17 cellular contexts compared by ENCODE assay signal in the genomic region with DNA sequence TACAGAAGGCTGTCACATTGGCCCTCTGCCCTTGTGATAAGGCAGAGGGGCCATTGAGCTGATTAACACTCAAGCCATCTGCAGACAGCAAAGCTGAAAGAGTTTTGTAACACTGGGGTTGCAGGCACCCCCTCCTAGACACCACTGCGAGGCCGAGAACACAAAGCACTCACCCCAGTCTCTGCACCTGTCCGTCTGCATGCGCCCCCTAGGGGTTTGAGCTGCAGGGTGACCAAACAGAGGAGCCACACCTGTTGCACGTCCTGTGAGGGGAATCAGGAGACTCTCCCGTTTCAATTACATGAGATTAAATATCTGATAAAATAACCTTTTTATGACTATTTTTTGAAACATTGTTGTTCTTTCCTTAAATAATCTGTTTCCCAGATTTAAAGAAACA.
DNase-seq lines count a peak whose midpoint lies in the region; ATAC-seq, FAIRE-seq and TF ChIP-seq lines count a peak whose summit lies in the region.
"Had no signal": no experiment of that assay in that cellular context is flagged by ENCODE, and none has a peak within 500 bp of the region (broad histone marks: within the 10 kb centered on the region; RNA-seq: fewer than 3 reads in every experiment).

No MANE protein-coding gene starts in this region.

- TF ChIP-seq CTCF in D721Med (IDR thresholded peaks at IDR 0.05; ENCODE audit: insufficient read depth, missing control alignments) (peak; percentile 28), GM23338 (conservative IDR thresholded peaks at IDR 0.05; ENCODE audit: low read depth in 2 of 2) (peak; percentile 88 to 92), OCI-LY3 (IDR thresholded peaks at IDR 0.05; ENCODE audit: low read depth, low read length) (peak; percentile 24; the same call in 1 of the 2 replicates)

- no peaks in the 10 kb centered on the region; the same call in 1 of the 2 replicates for H3K9me2 ChIP-seq in GM23338 (ENCODE audit: insufficient read depth)

- H3K27me3 Mint-ChIP-seq in GM23338 (ENCODE audit: insufficient read depth, low read depth, poor library complexity), result no peaks in the 10 kb centered on the region
- H3K27me3 Mint-ChIP-seq: activated CD4-positive, alpha-beta memory T cell treated with anti-CD3 and anti-CD28 coated beads, Interleukin-2, amount 10 ng/mL, durations not matched to agents 7 days and 5 days; brain; CD4-positive, alpha-beta T cell had no signal

- no peak overlapping the region for H3K4me3 ChIP-seq in GM23338
- H3K4me3 ChIP-seq in OCI-LY3 (ENCODE audit: low read length), result no peak overlapping the region
- H3K4me3 ChIP-seq in MG63, result no peak overlapping the region

- H3K9ac ChIP-seq in OCI-LY3 (ENCODE audit: low read length), result no peak overlapping the region

- H3F3A ChIP-seq in GM23338 (replicated peaks; ENCODE audit: low read depth), result no peaks in the 10 kb centered on the region

- peaks cover 20% of the 10 kb centered on the region; the same call in 2 of the 3 replicates for H3K36me3 Mint-ChIP-seq in GM23338 (ENCODE audit: low read depth)
- H3K36me3 Mint-ChIP-seq: brain had no signal

- no peaks in the 10 kb centered on the region for H4K20me1 ChIP-seq in GM23338 (replicated peaks; ENCODE audit: insufficient read depth)
- H4K20me1 ChIP-seq in OCI-LY3 (ENCODE audit: insufficient read depth, low read length), result no peaks in the 10 kb centered on the region

- H3K9me3 ChIP-seq in OCI-LY3 (ENCODE audit: insufficient read depth, low read length), result no peaks in the 10 kb centered on the region
- no peaks in the 10 kb centered on the region for H3K9me3 ChIP-seq in MG63

- FAIRE-seq in D721Med (lab: Jason Lieb, UNC), result no peak
- FAIRE-seq: small intestine had no signal

- no peak overlapping the region for H3K4me3 Mint-ChIP-seq in GM23338
- H3K4me3 Mint-ChIP-seq: activated CD4-positive, alpha-beta memory T cell treated with anti-CD3 and anti-CD28 coated beads, Interleukin-2, amount 10 ng/mL, durations not matched to agents 7 days and 5 days; brain; CD4-positive, alpha-beta T cell; T-helper 1 cell treated with Interleukin-12 subunit alpha and Interleukin-12 subunit beta and Interleukin-4 antibody, amounts not matched to agents 30 μg/mL and 1 μg/mL, for 36 hours had no signal

- ATAC-seq in GM23338 (peak; percentile 100), esophagus mucosa (no peak), HG02588 (IDR thresholded peaks at IDR 0.05; ENCODE audit: unreplicated experiment) (no peak)

- no peak overlapping the region for H3K27ac Mint-ChIP-seq in GM23338
- H3K27ac Mint-ChIP-seq: activated CD4-positive, alpha-beta memory T cell treated with anti-CD3 and anti-CD28 coated beads, Interleukin-2, amount 10 ng/mL, durations not matched to agents 7 days and 5 days; brain; CD4-positive, alpha-beta T cell; T-helper 1 cell treated with Interleukin-12 subunit alpha and Interleukin-12 subunit beta and Interleukin-4 antibody, amounts not matched to agents 30 μg/mL and 1 μg/mL, for 36 hours had no signal

- H3K27me3 ChIP-seq in GM23338 (ENCODE audit: insufficient read depth) (no peaks in the 10 kb centered on the region), OCI-LY3 (ENCODE audit: low read depth, low read length) (no peaks in the 10 kb centered on the region), MG63 (no peaks in the 10 kb centered on the region)

- H3K4me1 ChIP-seq in GM23338 (ENCODE audit: insufficient read depth), result no peaks in the 10 kb centered on the region
- no peaks in the 10 kb centered on the region for H3K4me1 ChIP-seq in OCI-LY3 (ENCODE audit: low read length)

- DNase-seq in D721Med (ENCODE audit: insufficient read length, low spot score) (no peak), GM23338 (ENCODE audit: low spot score) (peak; percentile 88), iPS DF 19.7 (ENCODE audit: low read depth, low spot score) (peak; percentile 59), NOMO-1 treated with dmso at 0.1 percent for 144 hours (lab: John Stamatoyannopoulos, UW; ENCODE audit: unreplicated experiment) (no peak), MG63 (no peak)
- DNase-seq: activated CD4-positive, alpha-beta memory T cell treated with anti-CD3 and anti-CD28 coated beads, Interleukin-2, amount 10 ng/mL, durations not matched to agents 7 days and 5 days; activated gamma-delta T cell treated with Interleukin-2 at 50 U/mL for 16 hours; CD4-positive, alpha-beta T cell; NCI-H1048; nucleus accumbens; small intestine; substantia nigra had no signal

- H3K27ac ChIP-seq in GM23338 (ENCODE audit: low read depth) (no peak overlapping the region), OCI-LY3 (ENCODE audit: low read length) (no peak overlapping the region)

- no peak overlapping the region for H3K4me2 ChIP-seq in GM23338
- H3K4me2 ChIP-seq in OCI-LY3 (ENCODE audit: low read length), result no peak overlapping the region

- H3K9me3 Mint-ChIP-seq in GM23338, result peaks cover 22% of the 10 kb centered on the region

- no peaks in the 10 kb centered on the region for H3K79me2 ChIP-seq in GM23338 (replicated peaks; ENCODE audit: insufficient read depth)
- H3K79me2 ChIP-seq in OCI-LY3 (ENCODE audit: low read length), result no peaks in the 10 kb centered on the region

- no peaks in the 10 kb centered on the region for H3K4me1 Mint-ChIP-seq in GM23338
- H3K4me1 Mint-ChIP-seq: activated CD4-positive, alpha-beta memory T cell treated with anti-CD3 and anti-CD28 coated beads, Interleukin-2, amount 10 ng/mL, durations not matched to agents 7 days and 5 days; brain had no signal

- H2AFZ ChIP-seq in GM23338 (peak overlapping the region; percentile 74; the same call in 1 of the 2 replicates), OCI-LY3 (ENCODE audit: low read depth, low read length) (no peak overlapping the region)

- no peaks in the 10 kb centered on the region for H3K36me3 ChIP-seq in GM23338 (ENCODE audit: insufficient read depth)
- H3K36me3 ChIP-seq in OCI-LY3 (replicated peaks; ENCODE audit: low read depth, low read length), result no peaks in the 10 kb centered on the region
- no peaks in the 10 kb centered on the region for H3K36me3 ChIP-seq in MG63

TF ChIP-seq in GM23338, 12 proteins besides CTCF, POLR2A, EP300 and RAD21:
- no peak for TF ChIP-seq ZNF114 (CRISPR knock-in tag; IDR thresholded peaks at IDR 0.05)
- TF ChIP-seq NANOG (IDR thresholded peaks at IDR 0.05; ENCODE audit: borderline replicate concordance), result no peak
- no peak for TF ChIP-seq ETS1 (IDR thresholded peaks at IDR 0.05)

Comparison
In these comparisons a context has a peak if more than half of its experiments do, and no peak if none do; other contexts are left out.
1. DNase-seq: peak in GM23338 (single experiment) and iPS DF 19.7 (single experiment); none in D721Med (single experiment), NOMO-1 treated with dmso at 0.1 percent for 144 hours (single experiment) and MG63 (single experiment).
2. CTCF ChIP-seq: peak in every context shown above with its lines; median percentile 90 in GM23338; 28 in D721Med; 24 in OCI-LY3.